ENCODE assay signal across 20 cellular contexts in the genomic region with DNA sequence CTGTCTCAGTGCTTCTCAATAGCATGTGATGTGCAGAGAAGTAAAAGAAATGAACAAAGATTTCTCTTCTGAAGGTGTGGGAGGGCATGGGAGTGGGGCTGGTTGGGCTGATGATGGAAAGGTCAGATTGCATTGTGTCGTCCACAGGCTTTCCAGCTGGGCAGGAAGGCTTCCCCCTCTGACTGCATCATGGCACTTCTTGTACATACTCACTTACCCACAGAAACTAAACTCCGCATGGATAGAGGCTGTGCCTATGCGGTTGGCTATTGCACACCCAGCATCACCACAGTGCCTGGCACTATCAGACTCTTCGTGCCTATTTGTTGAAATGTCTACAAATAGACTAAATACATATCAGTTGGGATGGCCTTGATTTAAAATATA. TPM values are rescaled to one million over a fixed set of nuclear protein-coding genes. Genes with fewer than 3 reads are reported as not detected.
DNase-seq lines count a peak whose midpoint lies in the region; ATAC-seq lines count a peak whose summit lies in the region.
"Had no signal": no experiment of that assay in that cellular context is flagged by ENCODE, and none has a peak within 500 bp of the region (broad histone marks: within the 10 kb centered on the region; RNA-seq: fewer than 3 reads in every experiment).

No MANE protein-coding gene starts in this region.

- peaks cover 22% of the 10 kb centered on the region for H3K4me1 Mint-ChIP-seq in activated CD4-positive, alpha-beta memory T cell treated with anti-CD3 and anti-CD28 coated beads for 36 hours (ENCODE audit: low read depth)
- H3K4me1 Mint-ChIP-seq in activated CD4-positive, alpha-beta memory T cell treated with anti-CD3 and anti-CD28 coated beads, Interleukin-2, amount 10 ng/mL, durations not matched to agents 7 days and 5 days: peaks cover 24% of the 10 kb centered on the region
- H3K4me1 Mint-ChIP-seq in stimulated activated naive CD8-positive, alpha-beta T cell treated with anti-CD3 and anti-CD28 coated beads, Interleukin-15, Interleukin-2, amounts not matched to agents 100 ng/mL and 50 ng/mL, for 24 hours (ENCODE audit: low read depth): peaks cover 41% of the 10 kb centered on the region

- peak; percentile 18 for DNase-seq in activated CD4-positive, alpha-beta memory T cell treated with anti-CD3 and anti-CD28 coated beads for 36 hours
- DNase-seq in activated CD4-positive, alpha-beta memory T cell treated with anti-CD3 and anti-CD28 coated beads, Interleukin-2, amount 10 ng/mL, durations not matched to agents 7 days and 5 days: no peak
- DNase-seq in dermis blood vessel endothelial cell (peak; percentile 37), HK-2 (ENCODE audit: unreplicated experiment) (no peak), left colon (no peak), AG08396 (ENCODE audit: low spot score) (no peak)
- DNase-seq: cortex of kidney; HFFc6; hippocampal formation; left ventricle myocardium superior; naive thymus-derived CD4-positive, alpha-beta T cell; NCI-H1105 treated with DMSO at 0.1 percent for 48 hours; NCI-H2171 treated with DMSO at 0.1 percent for 48 hours; SHP77 treated with DMSO at 0.1 percent for 48 hours had no signal

- H3K27ac Mint-ChIP-seq in activated CD4-positive, alpha-beta memory T cell treated with anti-CD3 and anti-CD28 coated beads for 36 hours: no peak overlapping the region
- no peak overlapping the region for H3K27ac Mint-ChIP-seq in activated CD4-positive, alpha-beta memory T cell treated with anti-CD3 and anti-CD28 coated beads, Interleukin-2, amount 10 ng/mL, durations not matched to agents 7 days and 5 days
- peak overlapping the region; percentile 73 for H3K27ac Mint-ChIP-seq in stimulated activated naive CD8-positive, alpha-beta T cell treated with anti-CD3 and anti-CD28 coated beads, Interleukin-15, Interleukin-2, amounts not matched to agents 100 ng/mL and 50 ng/mL, for 24 hours
- H3K27ac Mint-ChIP-seq: activated T-helper 17 cell treated with anti-CD3 and anti-CD28 coated beads, Interleukin-2, amount 50 U/mL, for 72 hours; HFFc6; naive thymus-derived CD4-positive, alpha-beta T cell; T-helper 2 cell treated with Interferon-gamma antibody and Interleukin-4, amounts not matched to agents 5 μg/mL and 100 μg/mL, for 36 hours; type B pancreatic cell had no signal

- CTCF ChIA-PET in activated CD4-positive, alpha-beta memory T cell treated with anti-CD3 and anti-CD28 coated beads for 36 hours (lab: Charles Lee): no interaction called here
- CTCF ChIA-PET in activated CD4-positive, alpha-beta memory T cell treated with anti-CD3 and anti-CD28 coated beads, Interleukin-2, amount 10 ng/mL, durations not matched to agents 7 days and 5 days (lab: Charles Lee): no interaction called here

- no peaks in the 10 kb centered on the region for H3K9me3 Mint-ChIP-seq in activated CD4-positive, alpha-beta memory T cell treated with anti-CD3 and anti-CD28 coated beads for 36 hours
- no peaks in the 10 kb centered on the region for H3K9me3 Mint-ChIP-seq in activated CD4-positive, alpha-beta memory T cell treated with anti-CD3 and anti-CD28 coated beads, Interleukin-2, amount 10 ng/mL, durations not matched to agents 7 days and 5 days
- H3K9me3 Mint-ChIP-seq in stimulated activated naive CD8-positive, alpha-beta T cell treated with anti-CD3 and anti-CD28 coated beads, Interleukin-15, Interleukin-2, amounts not matched to agents 100 ng/mL and 50 ng/mL, for 24 hours: no peaks in the 10 kb centered on the region
- H3K9me3 Mint-ChIP-seq: activated T-helper 17 cell treated with anti-CD3 and anti-CD28 coated beads, Interleukin-2, amount 50 U/mL, for 72 hours; HFFc6; naive thymus-derived CD4-positive, alpha-beta T cell had no signal

- ATAC-seq in HG03097 (IDR thresholded peaks at IDR 0.05; ENCODE audit: low FRiP score, unreplicated experiment): peak; percentile 6
- ATAC-seq in left colon: no peak
- ATAC-seq: activated T-helper 17 cell treated with anti-CD3 and anti-CD28 coated beads, Interleukin-2, amount 50 U/mL, for 72 hours; left ventricle myocardium superior had no signal

- H3K4me3 Mint-ChIP-seq in activated CD4-positive, alpha-beta memory T cell treated with anti-CD3 and anti-CD28 coated beads for 36 hours: no peak overlapping the region
- no peak overlapping the region for H3K4me3 Mint-ChIP-seq in activated CD4-positive, alpha-beta memory T cell treated with anti-CD3 and anti-CD28 coated beads, Interleukin-2, amount 10 ng/mL, durations not matched to agents 7 days and 5 days
- H3K4me3 Mint-ChIP-seq in stimulated activated naive CD8-positive, alpha-beta T cell treated with anti-CD3 and anti-CD28 coated beads, Interleukin-15, Interleukin-2, amounts not matched to agents 100 ng/mL and 50 ng/mL, for 24 hours: peak overlapping the region; percentile 33
- H3K4me3 Mint-ChIP-seq: activated T-helper 17 cell treated with anti-CD3 and anti-CD28 coated beads, Interleukin-2, amount 50 U/mL, for 72 hours; HFFc6; T-helper 2 cell treated with Interferon-gamma antibody and Interleukin-4, amounts not matched to agents 5 μg/mL and 100 μg/mL, for 36 hours; type B pancreatic cell had no signal

- intact Hi-C loops in activated CD4-positive, alpha-beta memory T cell treated with anti-CD3 and anti-CD28 coated beads for 36 hours (cut with micrococcal nuclease): no loop called here
- intact Hi-C loops in left colon (cut with DNase I, micrococcal nuclease): no loop called here

- H3K36me3 Mint-ChIP-seq in activated CD4-positive, alpha-beta memory T cell treated with anti-CD3 and anti-CD28 coated beads for 36 hours: no peaks in the 10 kb centered on the region
- H3K36me3 Mint-ChIP-seq in activated CD4-positive, alpha-beta memory T cell treated with anti-CD3 and anti-CD28 coated beads, Interleukin-2, amount 10 ng/mL, durations not matched to agents 7 days and 5 days (ENCODE audit: low read depth): peaks cover 4% of the 10 kb centered on the region
- no peaks in the 10 kb centered on the region for H3K36me3 Mint-ChIP-seq in stimulated activated naive CD8-positive, alpha-beta T cell treated with anti-CD3 and anti-CD28 coated beads, Interleukin-15, Interleukin-2, amounts not matched to agents 100 ng/mL and 50 ng/mL, for 24 hours (ENCODE audit: low read depth)
- H3K36me3 Mint-ChIP-seq: naive thymus-derived CD4-positive, alpha-beta T cell; type B pancreatic cell had no signal

- POLR2A ChIA-PET in activated CD4-positive, alpha-beta memory T cell treated with anti-CD3 and anti-CD28 coated beads for 36 hours (lab: Charles Lee): no interaction called here
- POLR2A ChIA-PET in activated CD4-positive, alpha-beta memory T cell treated with anti-CD3 and anti-CD28 coated beads, Interleukin-2, amount 10 ng/mL, durations not matched to agents 7 days and 5 days (lab: Charles Lee): no interaction called here

- peaks cover 2% of the 10 kb centered on the region for H3K27me3 Mint-ChIP-seq in activated CD4-positive, alpha-beta memory T cell treated with anti-CD3 and anti-CD28 coated beads for 36 hours
- H3K27me3 Mint-ChIP-seq in activated CD4-positive, alpha-beta memory T cell treated with anti-CD3 and anti-CD28 coated beads, Interleukin-2, amount 10 ng/mL, durations not matched to agents 7 days and 5 days: no peaks in the 10 kb centered on the region
- H3K27me3 Mint-ChIP-seq in stimulated activated naive CD8-positive, alpha-beta T cell treated with anti-CD3 and anti-CD28 coated beads, Interleukin-15, Interleukin-2, amounts not matched to agents 100 ng/mL and 50 ng/mL, for 24 hours: no peaks in the 10 kb centered on the region
- H3K27me3 Mint-ChIP-seq: activated T-helper 17 cell treated with anti-CD3 and anti-CD28 coated beads, Interleukin-2, amount 50 U/mL, for 72 hours had no signal

RNA-seq across cellular contexts. Expression of a gene that starts 24.4 kb away (rescaled TPM):
- 1 to 10 TPM; 3.7 to 4.5 TPM for total RNA-seq in activated CD4-positive, alpha-beta memory T cell treated with anti-CD3 and anti-CD28 coated beads for 36 hours
- 1 to 10 TPM; 7.5 to 7.6 TPM for total RNA-seq in activated CD4-positive, alpha-beta memory T cell treated with anti-CD3 and anti-CD28 coated beads, Interleukin-2, amount 10 ng/mL, durations not matched to agents 7 days and 5 days
- not detected in 2 replicates for total RNA-seq in dermis blood vessel endothelial cell
- under 1 TPM; 0.49 to 0.81 TPM for total RNA-seq in left colon
- total RNA-seq: ascending aorta, HFFc6, left ventricle myocardium superior had no signal

Comparison
In these comparisons a context has a peak if more than half of its experiments do, and no peak if none do; other contexts are left out.
1. DNase-seq: peak in activated CD4-positive, alpha-beta memory T cell treated with anti-CD3 and anti-CD28 coated beads for 36 hours (single experiment) and dermis blood vessel endothelial cell (single experiment); none in activated CD4-positive, alpha-beta memory T cell treated with anti-CD3 and anti-CD28 coated beads, Interleukin-2, amount 10 ng/mL, durations not matched to agents 7 days and 5 days (single experiment), HK-2 (single experiment), left colon (0 of 2) and AG08396 (single experiment).